29 cellular contexts compared by ENCODE assay signal in the genomic region with DNA sequence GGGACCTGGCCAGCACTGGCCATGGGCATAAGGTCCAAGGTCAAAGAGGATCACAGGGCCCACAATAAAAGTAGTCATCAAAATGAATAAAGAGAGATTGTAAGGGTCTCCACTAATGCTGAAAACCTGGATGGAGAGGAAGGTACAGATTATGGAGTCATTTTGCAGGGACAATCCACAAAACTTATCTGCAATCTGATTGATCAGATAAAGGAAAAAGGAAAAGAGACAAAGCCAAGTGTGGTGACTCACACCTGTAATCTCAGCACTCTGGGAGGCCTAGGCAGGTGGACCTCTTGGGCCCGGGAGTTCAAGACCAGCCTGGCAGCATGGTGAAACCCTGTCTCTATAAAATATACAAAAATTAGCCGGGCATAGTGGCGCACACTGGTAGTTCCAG.
"Had no signal": no experiment of that assay in that cellular context is flagged by ENCODE, and none has a peak within 500 bp of the region (broad histone marks: within the 10 kb centered on the region; RNA-seq: fewer than 3 reads in every experiment).

No MANE protein-coding gene starts in this region.

- H3K9me3 ChIP-seq: ascending aorta, breast epithelium had no signal

- H3K27me3 ChIP-seq: ascending aorta, brain microvascular endothelial cell, breast epithelium had no signal

- FAIRE-seq: TTC549 had no signal

- H3K4me3 ChIP-seq: ascending aorta, breast epithelium had no signal

- H3K36me3 ChIP-seq: ascending aorta, brain microvascular endothelial cell, breast epithelium had no signal

- H3K4me1 ChIP-seq: ascending aorta, breast epithelium had no signal

- H3K27ac ChIP-seq: ascending aorta, brain microvascular endothelial cell, breast epithelium, VCaP had no signal

- DNase-seq: activated B cell treated with CpG ODN at 0.5 μM for 24 hours; activated CD4-positive, alpha-beta memory T cell treated with anti-CD3 and anti-CD28 coated beads, Interleukin-2, amount 10 ng/mL, durations not matched to agents 7 days and 5 days; activated CD4-positive, alpha-beta T cell treated with anti-CD3 and anti-CD28 coated beads for 36 hours; activated CD4-positive, alpha-beta T cell treated with anti-CD3 and anti-CD28 coated beads for 48 hours; activated CD4-positive, alpha-beta T cell treated with anti-CD3 and anti-CD28 coated beads, Interleukin-2, amount 10 ng/mL, durations not matched to agents 7 days and 5 days; activated CD4-positive, alpha-beta T cell treated with anti-CD3 and anti-CD28 coated beads, Interleukin-2, amount 50 U/mL, for 48 hours; activated CD4-positive, CD25-positive, alpha-beta regulatory T cell treated with anti-CD3 and anti-CD28 coated beads, Interleukin-2, amount 50 U/mL, for 72 hours; activated CD8-positive, alpha-beta memory T cell treated with anti-CD3 and anti-CD28 coated beads for 24 hours; activated CD8-positive, alpha-beta memory T cell treated with anti-CD3 and anti-CD28 coated beads, Interleukin-2, amount 10 ng/mL, durations not matched to agents 7 days and 5 days; activated CD8-positive, alpha-beta memory T cell treated with anti-CD3 and anti-CD28 coated beads, Interleukin-2, amount 50 U/mL, for 48 hours; activated CD8-positive, alpha-beta T cell treated with anti-CD3 and anti-CD28 coated beads, Interleukin-2, amount 10 ng/mL, durations not matched to agents 7 days and 5 days; activated effector memory CD4-positive, alpha-beta T cell treated with Interleukin-2 at 50 U/mL for 16 hours; activated gamma-delta T cell; activated naive CD4-positive, alpha-beta T cell treated with anti-CD3 and anti-CD28 coated beads, Interleukin-2, amount 10 ng/mL, durations not matched to agents 7 days and 5 days; activated naive CD4-positive, alpha-beta T cell treated with Interleukin-2 at 50 U/mL for 16 hours; activated naive CD8-positive, alpha-beta T cell treated with anti-CD3 and anti-CD28 coated beads, Interleukin-2, amount 10 ng/mL, durations not matched to agents 7 days and 5 days; activated naive CD8-positive, alpha-beta T cell treated with anti-CD3 and anti-CD28 coated beads, Interleukin-2, amount 50 U/mL, for 24 hours; activated T-cell treated with anti-CD3 and anti-CD28 coated beads, Interleukin-2, amount 50 U/mL, for 24 hours; activated T-cell treated with anti-CD3 and anti-CD28 coated beads, Interleukin-2, amount 50 U/mL, for 48 hours; amygdala; anterior cingulate cortex; brain microvascular endothelial cell; central memory CD4-positive, alpha-beta T cell; T-cell; T-helper 17 cell had no signal
